Comparison of ENCODE assay signal across 9 cellular contexts in genomic region chr19:39319892-39320168, GRCh38. TPM values are rescaled to one million over a fixed set of nuclear protein-coding genes. Genes with fewer than 3 reads are reported as not detected.
DNase-seq lines count a peak whose midpoint lies in the region; ATAC-seq and TF ChIP-seq lines count a peak whose summit lies in the region.
"Had no signal": no experiment of that assay in that cellular context is flagged by ENCODE, and none has a peak within 500 bp of the region (broad histone marks: within the 10 kb centered on the region; RNA-seq: fewer than 3 reads in every experiment).

No MANE protein-coding gene starts in this region.

- no peak overlapping the region for H3K27ac ChIP-seq in endodermal cell (ENCODE audit: low read depth, low read length)

- H3K4me1 Mint-ChIP-seq in endodermal cell = no peaks in the 10 kb centered on the region

- 29% methylated on average over 5 of the region's 10 CpGs; no CpG with 5 or more reads in 1 of the 2 experiments for WGBS in endodermal cell (ENCODE audit: insufficient coverage in 1 of 2, insufficient read length in 1 of 2), 2 experiments

- peaks cover 39% of the 10 kb centered on the region for H3K27me3 ChIP-seq in endodermal cell (ENCODE audit: control insufficient read depth, insufficient read depth, low read length, poor library complexity, severe bottlenecking)

- peak overlapping the region; percentile 65 for H3K4me3 Mint-ChIP-seq in endodermal cell

- no peaks in the 10 kb centered on the region for H3K36me3 Mint-ChIP-seq in endodermal cell (ENCODE audit: low read depth)

- no peaks in the 10 kb centered on the region for H3K9me3 Mint-ChIP-seq in endodermal cell

- no peaks in the 10 kb centered on the region for H3K4me1 ChIP-seq in endodermal cell (ENCODE audit: control insufficient read depth, insufficient read depth, low read length)

- H3K27me3 Mint-ChIP-seq in endodermal cell (ENCODE audit: insufficient read depth) = peaks cover 61% of the 10 kb centered on the region

- no peak for ATAC-seq in HG02642 (IDR thresholded peaks at IDR 0.05; ENCODE audit: poor library complexity, unreplicated experiment)
- ATAC-seq in left colon = no peak

- no peak overlapping the region for H3K27ac Mint-ChIP-seq in endodermal cell

- DNase-seq in DMS 273 (lab: John Stamatoyannopoulos, UW; ENCODE audit: unreplicated experiment) = peak; percentile 75
- no peak for DNase-seq in DMS 273 treated with DMSO at 0.1 percent for 48 hours (lab: John Stamatoyannopoulos, UW)
- DNase-seq in OCI-M1 (lab: John Stamatoyannopoulos, UW) = peak; percentile 31
- no peak for DNase-seq in endodermal cell
- DNase-seq in skeletal muscle cell (ENCODE audit: low read depth) = no peak
- DNase-seq in cerebellar nuclear complex (lab: John Stamatoyannopoulos, UW) = no peak
- no peak for DNase-seq in left colon
- DNase-seq: mucosa of descending colon had no signal

- H3K4me3 ChIP-seq in endodermal cell (ENCODE audit: low read length) = peak overlapping the region; percentile 78
- H3K4me3 ChIP-seq in skeletal muscle cell (ENCODE audit: low read depth, low read length) = peak overlapping the region; percentile 67

- no peak for TF ChIP-seq CTCF in endodermal cell (conservative IDR thresholded peaks at IDR 0.05)

- H3K36me3 ChIP-seq in endodermal cell (ENCODE audit: control insufficient read depth, insufficient read depth, low read length) = no peaks in the 10 kb centered on the region

- H3K9ac ChIP-seq in endodermal cell (ENCODE audit: extremely low read depth, low read length, poor library complexity, severe bottlenecking) = no peak overlapping the region

- H3K9me3 ChIP-seq in endodermal cell (ENCODE audit: control insufficient read depth, low read length) = no peaks in the 10 kb centered on the region
- H3K9me3 ChIP-seq: mucosa of descending colon had no signal

- intact Hi-C loops in left colon (cut with DNase I, micrococcal nuclease) = no loop called here

RNA-seq across cellular contexts. Expression of gene LRFN1, which starts 0.8 kb away (rescaled TPM):
- total RNA-seq in endodermal cell (1 to 10 TPM; 1.5 to 4.0 TPM), left colon (under 1 TPM; 0.18 to 0.61 TPM)
- 7.6 TPM for polyA plus RNA-seq in endodermal cell (2013, experiment 1 of 2)
- polyA plus RNA-seq in endodermal cell (2013, experiment 2 of 2) = 6.9 TPM

RNA-seq across cellular contexts. Expression of gene GMFG, which starts 16.0 kb away (rescaled TPM):
- total RNA-seq in endodermal cell (not detected), left colon (10 to 100 TPM in 1 of 2 donors, 1 to 10 TPM in 1; 7.0 to 17.8 TPM)
- 0.36 TPM for polyA plus RNA-seq in endodermal cell (2013, experiment 1 of 2)
- polyA plus RNA-seq in endodermal cell (2013, experiment 2 of 2) = not detected

RNA-seq across cellular contexts. Expression of gene SAMD4B, which starts 22.4 kb away (rescaled TPM):
- total RNA-seq in endodermal cell (100 to 1,000 TPM; 155 to 159 TPM), left colon (10 to 100 TPM; 65.2 to 72.2 TPM)
- polyA plus RNA-seq in endodermal cell (2013, experiment 1 of 2) = 136 TPM
- 120 TPM for polyA plus RNA-seq in endodermal cell (2013, experiment 2 of 2)

RNA-seq across cellular contexts. Expression of gene IFNL1, which starts 23.6 kb away (rescaled TPM):
- not detected for total RNA-seq in endodermal cell
- not detected for polyA plus RNA-seq in endodermal cell (2013, experiment 1 of 2)
- polyA plus RNA-seq in endodermal cell (2013, experiment 2 of 2) = not detected
- not detected for total RNA-seq in left colon
- total RNA-seq: mucosa of descending colon had no signal

RNA-seq across cellular contexts. Expression of gene IFNL2, which starts 51.6 kb away (rescaled TPM):
- not detected for total RNA-seq in endodermal cell
- polyA plus RNA-seq in endodermal cell (2013, experiment 1 of 2) = not detected
- not detected for polyA plus RNA-seq in endodermal cell (2013, experiment 2 of 2)
- total RNA-seq in left colon = not detected
- total RNA-seq: mucosa of descending colon had no signal

Comparison
In these comparisons a context has a peak if more than half of its experiments do, and no peak if none do; other contexts are left out.
1. DNase-seq: peak in DMS 273 (single experiment) and OCI-M1 (single experiment); none in DMS 273 treated with DMSO at 0.1 percent for 48 hours (single experiment), endodermal cell (single experiment), skeletal muscle cell (single experiment), cerebellar nuclear complex (0 of 2) and left colon (0 of 2).
2. RNA of gene GMFG, which starts 16.0 kb away (total RNA-seq): 7.0 to 17.8 TPM in left colon; not detected in endodermal cell; every median in the first group is over 4 times any median in the second.